ENCODE assay signal across 24 cellular contexts in the genomic region with DNA sequence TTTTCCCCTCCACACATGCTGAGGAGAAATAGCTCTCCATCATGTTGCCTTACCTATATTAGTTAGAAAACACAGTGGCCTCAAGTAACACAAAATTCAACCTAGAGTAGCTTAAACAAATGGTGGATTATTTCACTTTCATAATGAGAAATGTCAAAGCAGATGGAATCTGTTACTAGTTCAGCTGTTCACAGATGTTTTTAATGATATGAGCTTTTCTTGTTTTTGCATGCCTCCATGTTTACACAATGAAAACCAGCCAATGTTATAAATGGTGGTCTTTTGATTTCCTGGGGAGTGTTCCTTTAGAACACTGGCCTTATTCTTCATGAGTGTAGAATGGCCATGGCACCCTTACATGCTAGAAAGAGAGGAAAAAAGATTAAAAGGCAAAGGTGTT.
"Had no signal": no experiment of that assay in that cellular context is flagged by ENCODE, and none has a peak within 500 bp of the region (broad histone marks: within the 10 kb centered on the region; RNA-seq: fewer than 3 reads in every experiment).

No MANE protein-coding gene starts in this region.

- ATAC-seq: effector memory CD8-positive, alpha-beta T cell; esophagus mucosa; gastrocnemius medialis; left lobe of liver; natural killer cell; sciatic nerve; stimulated activated naive CD8-positive, alpha-beta T cell treated with anti-CD3 and anti-CD28 coated beads, Interleukin-15, amount 100 ng/mL, for 72 hours had no signal

- H3K27me3 Mint-ChIP-seq: effector memory CD8-positive, alpha-beta T cell; memory B cell; progenitor cell of endocrine pancreas; stimulated activated naive CD8-positive, alpha-beta T cell treated with anti-CD3 and anti-CD28 coated beads, Interleukin-15, amount 100 ng/mL, for 72 hours had no signal

- H3K4me2 ChIP-seq: neural progenitor cell, smooth muscle cell had no signal

- DNase-seq: cortex of kidney; effector memory CD8-positive, alpha-beta T cell; gastrocnemius medialis; head of caudate nucleus; natural killer cell; stimulated activated CD4-positive, alpha-beta T cell treated with anti-CD3 and anti-CD28 coated beads, Interleukin-12 subunit alpha, Interleukin-12 subunit beta, amount 100 ng/mL, for 4 hours; stimulated activated CD4-positive, alpha-beta T cell treated with anti-CD3 and anti-CD28 coated beads, Interleukin-1b, Interleukin-23, amount 100 ng/mL, for 48 hours; stimulated activated CD4-positive, alpha-beta T cell treated with anti-CD3 and anti-CD28 coated beads, Interleukin-4, amount 100 ng/mL, for 1 hour; stimulated activated CD8-positive, alpha-beta memory T cell treated with anti-CD3 and anti-CD28 coated beads, Interleukin-4, amount 100 ng/mL, for 48 hours; stimulated activated naive CD4-positive, alpha-beta T cell; stimulated activated naive CD8-positive, alpha-beta T cell treated with anti-CD3 and anti-CD28 coated beads, Interleukin-15, amount 100 ng/mL, for 72 hours; transverse colon had no signal

- H3K27me3 ChIP-seq: gastrocnemius medialis, neural progenitor cell, suprapubic skin, transverse colon, vagina had no signal

- H3K36me3 Mint-ChIP-seq: memory B cell, neural progenitor cell had no signal

- H3K9me3 ChIP-seq: gastrocnemius medialis, suprapubic skin, transverse colon, vagina had no signal

- H3K4me1 ChIP-seq: gastrocnemius medialis, neural progenitor cell, parathyroid adenoma, suprapubic skin, transverse colon, vagina had no signal

- H3K4me3 Mint-ChIP-seq: effector memory CD8-positive, alpha-beta T cell; memory B cell; natural killer cell; neural progenitor cell; stimulated activated naive CD8-positive, alpha-beta T cell treated with anti-CD3 and anti-CD28 coated beads, Interleukin-15, amount 100 ng/mL, for 72 hours had no signal

- H3K4me1 Mint-ChIP-seq: memory B cell; natural killer cell; neural progenitor cell; stimulated activated naive CD8-positive, alpha-beta T cell treated with anti-CD3 and anti-CD28 coated beads, Interleukin-15, amount 100 ng/mL, for 72 hours had no signal

- H2AFZ ChIP-seq: neural progenitor cell, parathyroid adenoma had no signal

- H3K79me2 ChIP-seq: parathyroid adenoma had no signal

- H3K36me3 ChIP-seq: gastrocnemius medialis, neural progenitor cell, suprapubic skin, transverse colon, vagina had no signal

- H3K27ac Mint-ChIP-seq: effector memory CD8-positive, alpha-beta T cell; memory B cell; natural killer cell; neural progenitor cell; progenitor cell of endocrine pancreas; stimulated activated naive CD8-positive, alpha-beta T cell treated with anti-CD3 and anti-CD28 coated beads, Interleukin-15, amount 100 ng/mL, for 72 hours had no signal

- H3K4me3 ChIP-seq: gastrocnemius medialis, lung, neural progenitor cell, smooth muscle cell, suprapubic skin, transverse colon, vagina had no signal

- H3K9ac ChIP-seq: neural progenitor cell, parathyroid adenoma had no signal

- H3K27ac ChIP-seq: epithelial cell of prostate, gastrocnemius medialis, neural progenitor cell, parathyroid adenoma, suprapubic skin, transverse colon, vagina had no signal

- H3K9me3 Mint-ChIP-seq: neural progenitor cell had no signal
